In the genomic region with DNA sequence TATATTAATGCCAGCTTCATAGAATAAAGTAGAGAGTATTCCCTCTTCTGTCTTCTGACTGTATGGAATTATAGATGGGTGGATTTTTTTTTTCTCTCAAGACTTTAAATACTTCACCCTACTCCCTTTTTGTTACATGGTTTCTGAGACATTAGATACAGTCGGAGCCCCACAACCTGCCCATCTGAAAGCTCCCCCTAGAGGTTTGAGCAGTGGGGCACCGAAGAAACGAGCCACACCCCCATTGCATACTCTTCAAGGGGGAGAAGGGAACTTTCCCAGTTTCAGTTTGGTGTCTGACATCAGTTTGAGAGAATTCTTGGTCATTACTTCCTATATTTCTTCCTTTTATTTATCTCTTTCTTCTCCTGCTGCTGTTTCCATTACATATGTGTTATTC, we compare ENCODE assay signal across 1 cellular context.
TF ChIP-seq lines count a peak whose summit lies in the region.

No MANE protein-coding gene starts in this region.

TF ChIP-seq in GM12878, 131 proteins besides CTCF, POLR2A, EP300 and RAD21 (continued from another document):
- TF ChIP-seq MEF2B (IDR thresholded peaks at IDR 0.05; ENCODE audit: partially characterized antibody, poor library complexity, severe bottlenecking) (no peak), YBX1 (IDR thresholded peaks at IDR 0.05) (no peak), MEF2A (IDR thresholded peaks at IDR 0.05; ENCODE audit: insufficient read depth, low read depth, low read length) (no peak), BHLHE40 (IDR thresholded peaks at IDR 0.05; ENCODE audit: borderline replicate concordance in 1 of 2, low read depth in 2 of 2, low read length in 1 of 2) (no peak), NFIC (IDR thresholded peaks at IDR 0.05; ENCODE audit: low read depth, low read length) (no peak), ASH2L (IDR thresholded peaks at IDR 0.05; ENCODE audit: borderline replicate concordance, low read depth) (no peak), IRF3 (IDR thresholded peaks at IDR 0.05) (no peak), POLR2AphosphoS5 (IDR thresholded peaks at IDR 0.05; ENCODE audit: low read length) (no peak), IKZF1 (conservative IDR thresholded peaks at IDR 0.05) (no peak), ETV6 (conservative IDR thresholded peaks at IDR 0.05 in 1 of 2, IDR thresholded peaks at IDR 0.05 in 1 of 2; ENCODE audit: borderline replicate concordance in 1 of 2, low read depth in 1 of 2) (no peak), POLR2AphosphoS2 (IDR thresholded peaks at IDR 0.05; ENCODE audit: low read depth, low read length) (no peak)
- TF ChIP-seq, protein P1, sequence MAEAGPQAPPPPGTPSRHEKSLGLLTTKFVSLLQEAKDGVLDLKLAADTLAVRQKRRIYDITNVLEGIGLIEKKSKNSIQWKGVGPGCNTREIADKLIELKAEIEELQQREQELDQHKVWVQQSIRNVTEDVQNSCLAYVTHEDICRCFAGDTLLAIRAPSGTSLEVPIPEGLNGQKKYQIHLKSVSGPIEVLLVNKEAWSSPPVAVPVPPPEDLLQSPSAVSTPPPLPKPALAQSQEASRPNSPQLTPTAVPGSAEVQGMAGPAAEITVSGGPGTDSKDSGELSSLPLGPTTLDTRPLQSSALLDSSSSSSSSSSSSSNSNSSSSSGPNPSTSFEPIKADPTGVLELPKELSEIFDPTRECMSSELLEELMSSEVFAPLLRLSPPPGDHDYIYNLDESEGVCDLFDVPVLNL (IDR thresholded peaks at IDR 0.05; ENCODE audit: low read depth, low read length) = no peak
- TF ChIP-seq, protein P2, sequence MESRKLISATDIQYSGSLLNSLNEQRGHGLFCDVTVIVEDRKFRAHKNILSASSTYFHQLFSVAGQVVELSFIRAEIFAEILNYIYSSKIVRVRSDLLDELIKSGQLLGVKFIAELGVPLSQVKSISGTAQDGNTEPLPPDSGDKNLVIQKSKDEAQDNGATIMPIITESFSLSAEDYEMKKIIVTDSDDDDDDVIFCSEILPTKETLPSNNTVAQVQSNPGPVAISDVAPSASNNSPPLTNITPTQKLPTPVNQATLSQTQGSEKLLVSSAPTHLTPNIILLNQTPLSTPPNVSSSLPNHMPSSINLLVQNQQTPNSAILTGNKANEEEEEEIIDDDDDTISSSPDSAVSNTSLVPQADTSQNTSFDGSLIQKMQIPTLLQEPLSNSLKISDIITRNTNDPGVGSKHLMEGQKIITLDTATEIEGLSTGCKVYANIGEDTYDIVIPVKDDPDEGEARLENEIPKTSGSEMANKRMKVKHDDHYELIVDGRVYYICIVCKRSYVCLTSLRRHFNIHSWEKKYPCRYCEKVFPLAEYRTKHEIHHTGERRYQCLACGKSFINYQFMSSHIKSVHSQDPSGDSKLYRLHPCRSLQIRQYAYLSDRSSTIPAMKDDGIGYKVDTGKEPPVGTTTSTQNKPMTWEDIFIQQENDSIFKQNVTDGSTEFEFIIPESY (IDR thresholded peaks at IDR 0.05) = no peak
TF ChIP-seq in GM12878: peak in this region for 0.
